In genomic region chr7:92622680-92623079, GRCh38 we compare ENCODE assay signal across 16 cellular contexts. TPM values are rescaled to one million over a fixed set of nuclear protein-coding genes. Genes with fewer than 3 reads are reported as not detected.
DNase-seq lines count a peak whose midpoint lies in the region; ATAC-seq and TF ChIP-seq lines count a peak whose summit lies in the region.
"Had no signal": no experiment of that assay in that cellular context is flagged by ENCODE, and none has a peak within 500 bp of the region (broad histone marks: within the 10 kb centered on the region; RNA-seq: fewer than 3 reads in every experiment).

No MANE protein-coding gene starts in this region.

- peak overlapping the region; percentile 91 for H3K27ac Mint-ChIP-seq in activated T-cell treated with anti-CD3 and anti-CD28 coated beads, Interleukin-2, amount 50 U/mL, for 24 hours
- peak overlapping the region; percentile 88 for H3K27ac Mint-ChIP-seq in HFFc6
- H3K27ac Mint-ChIP-seq in activated B cell treated with CpG ODN at 0.5 μM for 24 hours: peak overlapping the region; percentile 9
- peak overlapping the region; percentile 95 to 96 for H3K27ac Mint-ChIP-seq in natural killer cell treated with Interleukin-12 subunit alpha and Interleukin-12 subunit beta and Interleukin-15 and Interleukin-18, amount 100 ng/mL, for 72 hours

- CTCF ChIA-PET in activated B cell treated with CpG ODN at 0.5 μM for 24 hours (lab: Charles Lee): interaction anchor here (0.9 to 1.5 kb wide), 2 partner anchors 11 to 210 kb away, joined by 4 to 5 read pairs; no protein-coding TSS in a partner anchor

- intact Hi-C loops in activated B cell treated with CpG ODN at 0.5 μM for 24 hours (cut with micrococcal nuclease): no loop called here

- H3K4me1 Mint-ChIP-seq in activated T-cell treated with anti-CD3 and anti-CD28 coated beads, Interleukin-2, amount 50 U/mL, for 24 hours (ENCODE audit: low read depth): peaks cover 69% of the 10 kb centered on the region
- H3K4me1 Mint-ChIP-seq in activated T-cell treated with anti-CD3 and anti-CD28 coated beads, Interleukin-2, amount 50 U/mL, for 4 hours (ENCODE audit: low read depth): peaks cover 60% of the 10 kb centered on the region
- peaks cover 69% of the 10 kb centered on the region for H3K4me1 Mint-ChIP-seq in HFFc6 (ENCODE audit: low read depth)
- peaks cover 26% of the 10 kb centered on the region for H3K4me1 Mint-ChIP-seq in activated B cell treated with CpG ODN at 0.5 μM for 24 hours
- peaks cover 62 to 65% of the 10 kb centered on the region in 2 donors for H3K4me1 Mint-ChIP-seq in natural killer cell treated with Interleukin-12 subunit alpha and Interleukin-12 subunit beta and Interleukin-15 and Interleukin-18, amount 100 ng/mL, for 72 hours (ENCODE audit: low read depth in 2 of 2)

- no peaks in the 10 kb centered on the region for H3K27me3 Mint-ChIP-seq in activated T-cell treated with anti-CD3 and anti-CD28 coated beads, Interleukin-2, amount 50 U/mL, for 24 hours
- H3K27me3 Mint-ChIP-seq in activated T-cell treated with anti-CD3 and anti-CD28 coated beads, Interleukin-2, amount 50 U/mL, for 4 hours (ENCODE audit: low read depth): no peaks in the 10 kb centered on the region
- H3K27me3 Mint-ChIP-seq in HFFc6 (ENCODE audit: insufficient read depth) (no peaks in the 10 kb centered on the region), activated B cell treated with CpG ODN at 0.5 μM for 24 hours (no peaks in the 10 kb centered on the region)
- no peaks in the 10 kb centered on the region for H3K27me3 Mint-ChIP-seq in natural killer cell treated with Interleukin-12 subunit alpha and Interleukin-12 subunit beta and Interleukin-15 and Interleukin-18, amount 100 ng/mL, for 72 hours

- POLR2A ChIA-PET in activated B cell treated with CpG ODN at 0.5 μM for 24 hours (lab: Charles Lee): no interaction called here

- TF ChIP-seq CTCF in HFFc6 (IDR thresholded peaks at IDR 0.05): no peak
- TF ChIP-seq CTCF in activated B cell treated with CpG ODN at 0.5 μM for 24 hours (IDR thresholded peaks at IDR 0.05): no peak

- peaks cover 3% of the 10 kb centered on the region for H3K9me3 Mint-ChIP-seq in activated T-cell treated with anti-CD3 and anti-CD28 coated beads, Interleukin-2, amount 50 U/mL, for 24 hours
- H3K9me3 Mint-ChIP-seq in activated T-cell treated with anti-CD3 and anti-CD28 coated beads, Interleukin-2, amount 50 U/mL, for 4 hours: no peaks in the 10 kb centered on the region
- H3K9me3 Mint-ChIP-seq in HFFc6 (no peaks in the 10 kb centered on the region), activated B cell treated with CpG ODN at 0.5 μM for 24 hours (no peaks in the 10 kb centered on the region)
- H3K9me3 Mint-ChIP-seq in natural killer cell treated with Interleukin-12 subunit alpha and Interleukin-12 subunit beta and Interleukin-15 and Interleukin-18, amount 100 ng/mL, for 72 hours: peaks cover 3% of the 10 kb centered on the region

- H3K36me3 Mint-ChIP-seq in activated T-cell treated with anti-CD3 and anti-CD28 coated beads, Interleukin-2, amount 50 U/mL, for 24 hours (ENCODE audit: low read depth): peaks cover 84% of the 10 kb centered on the region
- peaks cover 45% of the 10 kb centered on the region for H3K36me3 Mint-ChIP-seq in activated T-cell treated with anti-CD3 and anti-CD28 coated beads, Interleukin-2, amount 50 U/mL, for 4 hours (ENCODE audit: insufficient read depth)
- H3K36me3 Mint-ChIP-seq in HFFc6 (ENCODE audit: low read depth) (peaks cover 37% of the 10 kb centered on the region), activated B cell treated with CpG ODN at 0.5 μM for 24 hours (ENCODE audit: low read depth) (peaks cover 7% of the 10 kb centered on the region)
- H3K36me3 Mint-ChIP-seq in natural killer cell treated with Interleukin-12 subunit alpha and Interleukin-12 subunit beta and Interleukin-15 and Interleukin-18, amount 100 ng/mL, for 72 hours: peaks cover 39% of the 10 kb centered on the region

- DNase-seq in activated T-cell treated with anti-CD3 and anti-CD28 coated beads, Interleukin-2, amount 50 U/mL, for 24 hours: no peak
- DNase-seq in activated T-cell treated with anti-CD3 and anti-CD28 coated beads, Interleukin-2, amount 50 U/mL, for 4 hours: no peak
- DNase-seq in HFFc6: no peak
- no peak for DNase-seq in activated B cell treated with CpG ODN at 0.5 μM for 24 hours
- no peak for DNase-seq in natural killer cell treated with Interleukin-12 subunit alpha and Interleukin-12 subunit beta and Interleukin-15 and Interleukin-18, amount 100 ng/mL, for 72 hours (ENCODE audit: low spot score)
- no peak for DNase-seq in NCI-H146 treated with DMSO at 0.1 percent for 48 hours (lab: John Stamatoyannopoulos, UW; ENCODE audit: unreplicated experiment)
- DNase-seq: body of pancreas; effector CD8-positive, alpha-beta T cell; foreskin fibroblast; NCI-H1092 treated with DMSO at 0.1 percent for 48 hours; NCI-H510A treated with DMSO at 0.1 percent for 48 hours; RPMI8226; stimulated activated CD4-positive, alpha-beta T cell treated with anti-CD3 and anti-CD28 coated beads, Interleukin-4, amount 100 ng/mL, for 1 hour; stimulated activated naive CD4-positive, alpha-beta T cell had no signal

- no peak overlapping the region for H3K4me3 Mint-ChIP-seq in activated T-cell treated with anti-CD3 and anti-CD28 coated beads, Interleukin-2, amount 50 U/mL, for 24 hours
- no peak overlapping the region for H3K4me3 Mint-ChIP-seq in activated T-cell treated with anti-CD3 and anti-CD28 coated beads, Interleukin-2, amount 50 U/mL, for 4 hours
- no peak overlapping the region for H3K4me3 Mint-ChIP-seq in HFFc6
- no peak overlapping the region for H3K4me3 Mint-ChIP-seq in activated B cell treated with CpG ODN at 0.5 μM for 24 hours
- peak overlapping the region; percentile 28 for H3K4me3 Mint-ChIP-seq in natural killer cell treated with Interleukin-12 subunit alpha and Interleukin-12 subunit beta and Interleukin-15 and Interleukin-18, amount 100 ng/mL, for 72 hours

- no peak for ATAC-seq in activated T-cell treated with anti-CD3 and anti-CD28 coated beads, Interleukin-2, amount 50 U/mL, for 4 hours
- ATAC-seq in activated B cell treated with CpG ODN at 0.5 μM for 24 hours (ENCODE audit: low read depth) (no peak), HG02970 (IDR thresholded peaks at IDR 0.05; ENCODE audit: low FRiP score, unreplicated experiment) (no peak), HG02610 (IDR thresholded peaks at IDR 0.05; ENCODE audit: unreplicated experiment) (no peak)
- ATAC-seq in natural killer cell treated with Interleukin-12 subunit alpha and Interleukin-12 subunit beta and Interleukin-15 and Interleukin-18, amount 100 ng/mL, for 72 hours: no peak
- ATAC-seq: body of pancreas had no signal

RNA-seq across cellular contexts. Expression of gene FAM133B, which starts 32.5 kb away (rescaled TPM):
- 10 to 100 TPM; 35.3 to 37.8 (median 36.0) TPM for total RNA-seq in activated T-cell treated with anti-CD3 and anti-CD28 coated beads, Interleukin-2, amount 50 U/mL, for 4 hours
- 10 to 100 TPM; 13.2 to 19.8 (median 17.7) TPM for total RNA-seq in HFFc6 (2021; fragmentation: NEBNext Ultra II Directional; extraction: Animal tissue kit (Norgen Biotek cat#: 25700))
- 41.9 and 48.2 TPM in 2 replicates for total RNA-seq in activated B cell treated with CpG ODN at 0.5 μM for 24 hours
- 10 to 100 TPM; 31.1 to 62.6 TPM for total RNA-seq in natural killer cell treated with Interleukin-12 subunit alpha and Interleukin-12 subunit beta and Interleukin-15 and Interleukin-18, amount 100 ng/mL, for 72 hours

Comparison
In these comparisons a context has a peak if more than half of its experiments do, and no peak if none do; other contexts are left out.
1. H3K27ac Mint-ChIP-seq: peak in every context shown above with its lines; median percentile 96 in natural killer cell treated with Interleukin-12 subunit alpha and Interleukin-12 subunit beta and Interleukin-15 and Interleukin-18, amount 100 ng/mL, for 72 hours; 91 in activated T-cell treated with anti-CD3 and anti-CD28 coated beads, Interleukin-2, amount 50 U/mL, for 24 hours; 88 in HFFc6; 9 in activated B cell treated with CpG ODN at 0.5 μM for 24 hours.